ENCODE assay signal across 9 cellular contexts in the genomic region with DNA sequence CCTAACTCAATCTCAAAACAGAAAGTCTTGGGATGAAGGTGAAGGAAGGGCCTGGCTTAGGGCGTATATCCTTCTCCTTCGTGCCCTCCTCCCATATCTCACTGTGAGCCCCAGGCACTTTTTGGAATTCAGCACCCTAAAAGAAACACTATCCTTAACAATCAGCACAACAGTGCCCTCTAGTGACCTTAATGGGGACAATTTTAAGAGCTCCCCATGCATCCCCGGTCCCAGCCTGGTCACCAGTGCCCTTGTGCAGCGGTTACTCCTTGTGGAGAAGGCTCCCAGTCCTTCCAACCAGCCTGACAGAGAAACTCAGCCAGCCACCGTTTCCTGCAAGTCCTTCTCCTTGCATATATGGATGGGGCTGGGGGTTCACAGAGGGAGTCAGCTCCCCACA. TPM values are rescaled to one million over a fixed set of nuclear protein-coding genes. Genes with fewer than 3 reads are reported as not detected.
A peak's percentile ranks its signal among the peaks of the same experiment; 100 is the strongest.
DNase-seq lines count a peak whose midpoint lies in the region; ATAC-seq and TF ChIP-seq lines count a peak whose summit lies in the region.
"Had no signal": no experiment of that assay in that cellular context is flagged by ENCODE, and none has a peak within 500 bp of the region (broad histone marks: within the 10 kb centered on the region; RNA-seq: fewer than 3 reads in every experiment).

No MANE protein-coding gene starts in this region.

- peak overlapping the region in 2 of 5 experiments; percentile 14 to 49 for H3K4me3 Mint-ChIP-seq in brain
- H3K4me3 Mint-ChIP-seq: T-helper 1 cell treated with Interleukin-12 subunit alpha and Interleukin-12 subunit beta and Interleukin-4 antibody, amounts not matched to agents 30 μg/mL and 1 μg/mL, for 36 hours had no signal

- TF ChIP-seq CTCF in brain (conservative IDR thresholded peaks at IDR 0.05): peak; percentile 67 to 77
- TF ChIP-seq CTCF in liver (IDR thresholded peaks at IDR 0.05; ENCODE audit: low read depth, low read length, missing input control): peak; percentile 42
- TF ChIP-seq CTCF in omental fat pad (IDR thresholded peaks at IDR 0.05): no peak

- peak; percentile 70 for ATAC-seq in GM18517 (IDR thresholded peaks at IDR 0.05; ENCODE audit: unreplicated experiment)
- peak; percentile 60 for ATAC-seq in HG03159 (IDR thresholded peaks at IDR 0.05; ENCODE audit: unreplicated experiment)
- ATAC-seq in omental fat pad (ENCODE audit: low FRiP score): no peak

- H3K27ac Mint-ChIP-seq in brain: peak overlapping the region; percentile 25 to 89 (median 69)
- H3K27ac Mint-ChIP-seq: T-helper 1 cell treated with Interleukin-12 subunit alpha and Interleukin-12 subunit beta and Interleukin-4 antibody, amounts not matched to agents 30 μg/mL and 1 μg/mL, for 36 hours had no signal

- H3K27ac ChIP-seq in liver (ENCODE audit: low read depth in 1 of 2, low read length in 2 of 2): no peak overlapping the region

- H3K4me1 Mint-ChIP-seq in brain: peaks cover 69% of the 10 kb centered on the region

- no peaks in the 10 kb centered on the region for H3K9me3 ChIP-seq in liver (ENCODE audit: control insufficient read depth in 4 of 4, low read length in 3 of 4)

- H3K9ac ChIP-seq in liver (ENCODE audit: low read depth in 1 of 2, low read length in 2 of 2): no peak overlapping the region

- peaks cover 11% of the 10 kb centered on the region for H3K27me3 Mint-ChIP-seq in brain

- peaks cover 0 to 8% (median 0%) of the 10 kb centered on the region in 4 donors for H3K4me1 ChIP-seq in liver (ENCODE audit: control insufficient read depth in 4 of 4, insufficient read depth in 4 of 4, low read length in 3 of 4)

- peak; percentile 54 to 75 for TF ChIP-seq RAD21 in liver (IDR thresholded peaks at IDR 0.05)

- DNase-seq in COR-L47 (lab: John Stamatoyannopoulos, UW) (peak; percentile 10), NCI-H748 treated with DMSO at 0.1 percent for 48 hours (lab: John Stamatoyannopoulos, UW) (peak; percentile 6), omental fat pad (ENCODE audit: low spot score) (no peak)
- DNase-seq in activated CD4-positive, CD25-positive, alpha-beta regulatory T cell (lab: John Stamatoyannopoulos, UW): no peak

- H3K36me3 ChIP-seq in liver (ENCODE audit: control insufficient read depth in 4 of 4, insufficient read depth in 3 of 4, low read depth in 1 of 4, low read length in 3 of 4): no peaks in the 10 kb centered on the region

- no peaks in the 10 kb centered on the region for H3K9me3 Mint-ChIP-seq in brain
- H3K9me3 Mint-ChIP-seq: T-helper 1 cell treated with Interleukin-12 subunit alpha and Interleukin-12 subunit beta and Interleukin-4 antibody, amounts not matched to agents 30 μg/mL and 1 μg/mL, for 36 hours had no signal

- H3K36me3 Mint-ChIP-seq in brain: peaks cover 26% of the 10 kb centered on the region

- no peaks in the 10 kb centered on the region for H3K27me3 ChIP-seq in liver (ENCODE audit: control insufficient read depth in 4 of 4, insufficient read depth in 4 of 4, low read length in 3 of 4)

- no peak overlapping the region for H3K4me3 ChIP-seq in liver (ENCODE audit: low read depth in 1 of 3, low read length in 3 of 3)

- WGBS in liver: 22% methylated on average over 5 of the region's 5 CpGs

TF ChIP-seq in liver, 16 proteins besides CTCF, POLR2A, EP300 and RAD21:
- TF ChIP-seq ZBTB33 (IDR thresholded peaks at IDR 0.05) (no peak), MAX (IDR thresholded peaks at IDR 0.05) (no peak), HNF4G (IDR thresholded peaks at IDR 0.05) (no peak), RXRA (IDR thresholded peaks at IDR 0.05) (no peak), SP1 (IDR thresholded peaks at IDR 0.05) (no peak), HNF4A (conservative IDR thresholded peaks at IDR 0.05) (no peak), TAF1 (conservative IDR thresholded peaks at IDR 0.05) (no peak), JUND (IDR thresholded peaks at IDR 0.05) (no peak), FOXA1 (IDR thresholded peaks at IDR 0.05) (no peak), YY1 (IDR thresholded peaks at IDR 0.05) (no peak), NR2F2 (IDR thresholded peaks at IDR 0.05) (no peak), GABPA (IDR thresholded peaks at IDR 0.05 in 1 of 2, conservative IDR thresholded peaks at IDR 0.05 in 1 of 2) (no peak), EGR1 (IDR thresholded peaks at IDR 0.05; ENCODE audit: low read depth in 2 of 2) (no peak)
- TF ChIP-seq, protein P1, sequence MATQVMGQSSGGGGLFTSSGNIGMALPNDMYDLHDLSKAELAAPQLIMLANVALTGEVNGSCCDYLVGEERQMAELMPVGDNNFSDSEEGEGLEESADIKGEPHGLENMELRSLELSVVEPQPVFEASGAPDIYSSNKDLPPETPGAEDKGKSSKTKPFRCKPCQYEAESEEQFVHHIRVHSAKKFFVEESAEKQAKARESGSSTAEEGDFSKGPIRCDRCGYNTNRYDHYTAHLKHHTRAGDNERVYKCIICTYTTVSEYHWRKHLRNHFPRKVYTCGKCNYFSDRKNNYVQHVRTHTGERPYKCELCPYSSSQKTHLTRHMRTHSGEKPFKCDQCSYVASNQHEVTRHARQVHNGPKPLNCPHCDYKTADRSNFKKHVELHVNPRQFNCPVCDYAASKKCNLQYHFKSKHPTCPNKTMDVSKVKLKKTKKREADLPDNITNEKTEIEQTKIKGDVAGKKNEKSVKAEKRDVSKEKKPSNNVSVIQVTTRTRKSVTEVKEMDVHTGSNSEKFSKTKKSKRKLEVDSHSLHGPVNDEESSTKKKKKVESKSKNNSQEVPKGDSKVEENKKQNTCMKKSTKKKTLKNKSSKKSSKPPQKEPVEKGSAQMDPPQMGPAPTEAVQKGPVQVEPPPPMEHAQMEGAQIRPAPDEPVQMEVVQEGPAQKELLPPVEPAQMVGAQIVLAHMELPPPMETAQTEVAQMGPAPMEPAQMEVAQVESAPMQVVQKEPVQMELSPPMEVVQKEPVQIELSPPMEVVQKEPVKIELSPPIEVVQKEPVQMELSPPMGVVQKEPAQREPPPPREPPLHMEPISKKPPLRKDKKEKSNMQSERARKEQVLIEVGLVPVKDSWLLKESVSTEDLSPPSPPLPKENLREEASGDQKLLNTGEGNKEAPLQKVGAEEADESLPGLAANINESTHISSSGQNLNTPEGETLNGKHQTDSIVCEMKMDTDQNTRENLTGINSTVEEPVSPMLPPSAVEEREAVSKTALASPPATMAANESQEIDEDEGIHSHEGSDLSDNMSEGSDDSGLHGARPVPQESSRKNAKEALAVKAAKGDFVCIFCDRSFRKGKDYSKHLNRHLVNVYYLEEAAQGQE (IDR thresholded peaks at IDR 0.05): no peak
- TF ChIP-seq, protein P2, sequence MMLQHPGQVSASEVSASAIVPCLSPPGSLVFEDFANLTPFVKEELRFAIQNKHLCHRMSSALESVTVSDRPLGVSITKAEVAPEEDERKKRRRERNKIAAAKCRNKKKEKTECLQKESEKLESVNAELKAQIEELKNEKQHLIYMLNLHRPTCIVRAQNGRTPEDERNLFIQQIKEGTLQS (IDR thresholded peaks at IDR 0.05): no peak

RNA-seq across cellular contexts. Expression of gene PAK3, which starts 4.2 kb away (rescaled TPM):
- polyA plus RNA-seq in brain (ENCODE audit: insufficient read depth, low read depth, low replicate concordance): 1.4 TPM
- under 1 TPM; 0.25 to 0.79 TPM for total RNA-seq in liver
- under 1 TPM; 0.03 to 0.28 TPM for polyA plus RNA-seq in liver
- total RNA-seq in omental fat pad: 1 to 10 TPM in 3 of 4 donors, under 1 TPM in 1; 0.72 to 2.7 (median 1.5) TPM

Comparison
In these comparisons a context has a peak if more than half of its experiments do, and no peak if none do; other contexts are left out.
1. DNase-seq: peak in COR-L47 (single experiment) and NCI-H748 treated with DMSO at 0.1 percent for 48 hours (single experiment); none in activated CD4-positive, CD25-positive, alpha-beta regulatory T cell (0 of 4) and omental fat pad (single experiment).
2. CTCF ChIP-seq: peak in brain (2 of 2) and liver (single experiment); none in omental fat pad (0 of 3).